In genomic region chr17:28041068-28041843, GRCh38 we compare ENCODE assay signal across 8 cellular contexts. TPM values are rescaled to one million over a fixed set of nuclear protein-coding genes. Genes with fewer than 3 reads are reported as not detected.
DNase-seq lines count a peak whose midpoint lies in the region; ATAC-seq, FAIRE-seq and TF ChIP-seq lines count a peak whose summit lies in the region.

No MANE protein-coding gene starts in this region.

- peak overlapping the region; percentile 74 for H3K9ac ChIP-seq in SU-DHL-6 (ENCODE audit: low read length)

- peaks cover 8% of the 10 kb centered on the region for H3K36me3 Mint-ChIP-seq in activated naive CD8-positive, alpha-beta T cell treated with anti-CD3 and anti-CD28 coated beads, Interleukin-2, amount 50 U/mL, for 24 hours (ENCODE audit: low read depth)

- peak; percentile 98 to 100 (median 99) for DNase-seq in NCI-H1417 (lab: John Stamatoyannopoulos, UW)
- peak; percentile 99 for DNase-seq in activated naive CD8-positive, alpha-beta T cell treated with anti-CD3 and anti-CD28 coated beads, Interleukin-2, amount 50 U/mL, for 24 hours
- peak; percentile 100 for DNase-seq in Right ventricle myocardium superior
- peak; percentile 99 to 100 (median 100) for DNase-seq in pancreas
- peak; percentile 99 to 100 for DNase-seq in tibial artery

- ATAC-seq in HG02763 (IDR thresholded peaks at IDR 0.05; ENCODE audit: unreplicated experiment) (peak; percentile 92), Right ventricle myocardium superior (ENCODE audit: poor library complexity) (peak; percentile 98), pancreas (peak; percentile 93 to 97 (median 95))
- peak; percentile 96 for ATAC-seq in activated naive CD8-positive, alpha-beta T cell treated with anti-CD3 and anti-CD28 coated beads, Interleukin-2, amount 50 U/mL, for 24 hours

- H3K27ac ChIP-seq in SU-DHL-6 (ENCODE audit: low read depth, low read length) (peak overlapping the region; percentile 74), pancreas (peak overlapping the region; percentile 76 to 84 (median 80)), tibial artery (peak overlapping the region; percentile 89 to 97)

- intact Hi-C loops in Right ventricle myocardium superior (cut with DNase I): loop anchor here (10.0 kb wide), 1 partner anchor 146 kb away; the partner anchor contains the start of gene LYRM9
- intact Hi-C loops in pancreas (cut with DNase I): loop anchor here in 1 of 3 donors (10.0 kb wide), 1 partner anchor 184 kb away; no protein-coding TSS in a partner anchor
- intact Hi-C loops in tibial artery (cut with DNase I; ENCODE audit: low total_unique reads): loop anchor here (2.0 to 10.0 kb wide), 3 partner anchors 148 to 514 kb away; partner anchors contain the start of genes IFT20, LYRM9, TNFAIP1 and UNC119

- peaks cover 35% of the 10 kb centered on the region for H3K79me2 ChIP-seq in SU-DHL-6 (ENCODE audit: insufficient read depth, low read length)

- no peaks in the 10 kb centered on the region for H3K9me2 ChIP-seq in SU-DHL-6 (replicated peaks; ENCODE audit: insufficient read depth, low read length)

- H3K27me3 Mint-ChIP-seq in activated naive CD8-positive, alpha-beta T cell treated with anti-CD3 and anti-CD28 coated beads, Interleukin-2, amount 50 U/mL, for 24 hours: no peaks in the 10 kb centered on the region

- peak overlapping the region; percentile 94 for H3K4me3 ChIP-seq in GM12875 (ENCODE audit: low read depth, low read length)
- peak overlapping the region; percentile 95 for H3K4me3 ChIP-seq in SU-DHL-6 (ENCODE audit: insufficient read depth, low read length, poor library complexity, severe bottlenecking)
- H3K4me3 ChIP-seq in pancreas: peak overlapping the region; percentile 71 to 97 (median 76)
- peak overlapping the region; percentile 97 to 98 for H3K4me3 ChIP-seq in tibial artery

- FAIRE-seq in pancreas (lab: Jason Lieb, UNC): peak; percentile 99

- peak overlapping the region; percentile 84 for H3K4me3 Mint-ChIP-seq in activated naive CD8-positive, alpha-beta T cell treated with anti-CD3 and anti-CD28 coated beads, Interleukin-2, amount 50 U/mL, for 24 hours

- H3K9me3 ChIP-seq in SU-DHL-6 (ENCODE audit: insufficient read depth, low read length) (no peaks in the 10 kb centered on the region), pancreas (no peaks in the 10 kb centered on the region), tibial artery (no peaks in the 10 kb centered on the region)

- TF ChIP-seq CTCF in GM12875 (IDR thresholded peaks at IDR 0.05; ENCODE audit: borderline replicate concordance, insufficient read depth, low read depth, low read length) (no peak), SU-DHL-6 (IDR thresholded peaks at IDR 0.05; ENCODE audit: insufficient read depth, low read length, poor library complexity, severe bottlenecking) (no peak), pancreas (IDR thresholded peaks at IDR 0.05) (no peak), tibial artery (IDR thresholded peaks at IDR 0.05) (peak in 1 of 2 experiments; percentile 30)

- WGBS in pancreas, 2 donors: 1% methylated on average over 31 to 43 of the region's 43 CpGs

- H3K36me3 ChIP-seq in SU-DHL-6 (ENCODE audit: low read length) (peaks cover 8% of the 10 kb centered on the region; the same call in 1 of the 2 replicates), pancreas (no peaks in the 10 kb centered on the region), tibial artery (no peaks in the 10 kb centered on the region)

- H3K4me1 ChIP-seq in pancreas: peaks cover 0 to 30% (median 24%) of the 10 kb centered on the region in 3 donors
- H3K4me1 ChIP-seq in tibial artery: peaks cover 0 to 42% (median 24%) of the 10 kb centered on the region in 4 donors

- H2AFZ ChIP-seq in SU-DHL-6 (ENCODE audit: low read depth, low read length, severe bottlenecking): peak overlapping the region; percentile 92

- H3K4me1 Mint-ChIP-seq in activated naive CD8-positive, alpha-beta T cell treated with anti-CD3 and anti-CD28 coated beads, Interleukin-2, amount 50 U/mL, for 24 hours: peaks cover 54% of the 10 kb centered on the region

- peak overlapping the region; percentile 83 for H3K27ac Mint-ChIP-seq in activated naive CD8-positive, alpha-beta T cell treated with anti-CD3 and anti-CD28 coated beads, Interleukin-2, amount 50 U/mL, for 24 hours

- H3K27me3 ChIP-seq in SU-DHL-6 (ENCODE audit: low read length) (no peaks in the 10 kb centered on the region), pancreas (no peaks in the 10 kb centered on the region), tibial artery (no peaks in the 10 kb centered on the region)

- peaks cover 5% of the 10 kb centered on the region; the same call in 1 of the 2 replicates for H3F3A ChIP-seq in SU-DHL-6 (ENCODE audit: insufficient read depth)

- H3K9me3 Mint-ChIP-seq in activated naive CD8-positive, alpha-beta T cell treated with anti-CD3 and anti-CD28 coated beads, Interleukin-2, amount 50 U/mL, for 24 hours: no peaks in the 10 kb centered on the region

- H4K20me1 ChIP-seq in SU-DHL-6 (ENCODE audit: low read depth, low read length): no peaks in the 10 kb centered on the region; the same call in 1 of the 2 replicates

- peak overlapping the region; percentile 59 for H3K4me2 ChIP-seq in SU-DHL-6 (ENCODE audit: low read depth, low read length, poor library complexity, severe bottlenecking)

RNA-seq across cellular contexts. Expression of gene NLK, which starts 1.2 kb away (rescaled TPM):
- 20.2 TPM for total RNA-seq in Right ventricle myocardium superior
- total RNA-seq in pancreas: 10 to 100 TPM in 5 of 6 donors, 1 to 10 TPM in 1; 9.8 to 16.7 (median 14.8) TPM
- 10 to 100 TPM; 11.6 to 12.2 TPM for polyA plus RNA-seq in pancreas

Comparison
In these comparisons a context has a peak if more than half of its experiments do, and no peak if none do; other contexts are left out.
1. Peak in every context shown above with its lines: DNase-seq, ATAC-seq, H3K4me3 ChIP-seq and H3K27ac ChIP-seq.